Comparison of ENCODE assay signal across 25 cellular contexts in genomic region chrX:33543757-33544156, GRCh38.
A peak's percentile ranks its signal among the peaks of the same experiment; 100 is the strongest.
DNase-seq lines count a peak whose midpoint lies in the region; ATAC-seq and TF ChIP-seq lines count a peak whose summit lies in the region.
"Had no signal": no experiment of that assay in that cellular context is flagged by ENCODE, and none has a peak within 500 bp of the region (broad histone marks: within the 10 kb centered on the region; RNA-seq: fewer than 3 reads in every experiment).

No MANE protein-coding gene starts in this region.

- no peaks in the 10 kb centered on the region for H3K4me1 Mint-ChIP-seq in neural crest cell
- H3K4me1 Mint-ChIP-seq: CD14-positive monocyte; CD4-positive, alpha-beta memory T cell; CD4-positive, CD25-positive, alpha-beta regulatory T cell; CD8-positive, alpha-beta memory T cell had no signal

- H3K27me3 Mint-ChIP-seq in neural crest cell (ENCODE audit: low read depth): no peaks in the 10 kb centered on the region
- H3K27me3 Mint-ChIP-seq: CD4-positive, alpha-beta memory T cell; CD4-positive, CD25-positive, alpha-beta regulatory T cell had no signal

- H3K27ac Mint-ChIP-seq in neural crest cell (ENCODE audit: unreplicated experiment): peak overlapping the region; percentile 19
- H3K27ac Mint-ChIP-seq: CD4-positive, alpha-beta memory T cell; CD4-positive, CD25-positive, alpha-beta regulatory T cell; CD8-positive, alpha-beta memory T cell had no signal

- H3K36me3 ChIP-seq in left ventricle myocardium inferior: no peaks in the 10 kb centered on the region
- H3K36me3 ChIP-seq: BE2C, BLaER1 had no signal

- intact Hi-C loops in posterior vena cava (cut with DNase I) (no loop called here), left ventricle myocardium inferior (cut with micrococcal nuclease) (no loop called here)

- no peaks in the 10 kb centered on the region for H3K27me3 ChIP-seq in left ventricle myocardium inferior (ENCODE audit: low read depth)
- H3K27me3 ChIP-seq: BE2C had no signal

- no peak overlapping the region for H3K27ac ChIP-seq in left ventricle myocardium inferior (replicated peaks)
- H3K27ac ChIP-seq: BLaER1 had no signal

- H3K4me3 Mint-ChIP-seq in neural crest cell: no peak overlapping the region
- H3K4me3 Mint-ChIP-seq: CD14-positive monocyte; CD4-positive, alpha-beta memory T cell; CD4-positive, CD25-positive, alpha-beta regulatory T cell; CD8-positive, alpha-beta memory T cell had no signal

- H3K36me3 Mint-ChIP-seq in neural crest cell (ENCODE audit: low read depth): no peaks in the 10 kb centered on the region
- H3K36me3 Mint-ChIP-seq: CD14-positive monocyte; CD4-positive, alpha-beta memory T cell; CD4-positive, CD25-positive, alpha-beta regulatory T cell; CD8-positive, alpha-beta memory T cell had no signal

- no peak for TF ChIP-seq CTCF in neural crest cell (conservative IDR thresholded peaks at IDR 0.05)
- no peak for TF ChIP-seq CTCF in left ventricle myocardium inferior (IDR thresholded peaks at IDR 0.05; ENCODE audit: borderline replicate concordance)

- peaks cover 3% of the 10 kb centered on the region for H3K9me3 Mint-ChIP-seq in neural crest cell

- DNase-seq in ecto neural progenitor cell (ENCODE audit: low spot score): peak; percentile 38
- DNase-seq in neural crest cell (ENCODE audit: low read depth, low spot score): no peak
- DNase-seq in posterior vena cava (ENCODE audit: low spot score): peak; percentile 58
- no peak for DNase-seq in GOT3 (lab: John Stamatoyannopoulos, UW)
- DNase-seq in germinal center (ENCODE audit: low spot score): no peak
- no peak for DNase-seq in left ventricle myocardium inferior
- DNase-seq: 8988T; ACHN; BE2C; C1 segment of cervical spinal cord; CD4-positive, alpha-beta memory T cell; CD4-positive, CD25-positive, alpha-beta regulatory T cell; CD8-positive, alpha-beta memory T cell; COR-L47; DMS 273 treated with DMSO at 0.1 percent for 48 hours; DMS153; DMS53; DMS79; DND-41; EL; GDM1 had no signal

- ATAC-seq in HG03354 (IDR thresholded peaks at IDR 0.05; ENCODE audit: poor library complexity, severe bottlenecking, unreplicated experiment): no peak
- ATAC-seq: GM12878 had no signal

- H3K9me3 ChIP-seq in left ventricle myocardium inferior (replicated peaks): no peaks in the 10 kb centered on the region
- H3K9me3 ChIP-seq: BE2C, BLaER1 had no signal

- H3K4me1 ChIP-seq in left ventricle myocardium inferior: no peaks in the 10 kb centered on the region
- H3K4me1 ChIP-seq: BE2C, BLaER1 had no signal

- H3K4me3 ChIP-seq in left ventricle myocardium inferior: no peak overlapping the region
- H3K4me3 ChIP-seq: BLaER1, GM12878 had no signal

Comparison
In these comparisons a context has a peak if more than half of its experiments do, and no peak if none do; other contexts are left out.
1. DNase-seq: peak in ecto neural progenitor cell (single experiment) and posterior vena cava (single experiment); none in neural crest cell (single experiment), GOT3 (single experiment), germinal center (single experiment) and left ventricle myocardium inferior (single experiment).